8 cellular contexts compared by ENCODE assay signal in genomic region chr12:55724226-55724939, GRCh38. TPM values are rescaled to one million over a fixed set of nuclear protein-coding genes. Genes with fewer than 3 reads are reported as not detected.
DNase-seq lines count a peak whose midpoint lies in the region; ATAC-seq and TF ChIP-seq lines count a peak whose summit lies in the region.

No MANE protein-coding gene starts in this region.

- no peak overlapping the region for H3K4me3 Mint-ChIP-seq in activated CD4-positive, alpha-beta memory T cell treated with anti-CD3 and anti-CD28 coated beads for 36 hours
- peak overlapping the region in 1 of 10 donors; percentile 6 for H3K4me3 Mint-ChIP-seq in naive thymus-derived CD4-positive, alpha-beta T cell

- H3K9me3 ChIP-seq in naive thymus-derived CD4-positive, alpha-beta T cell (ENCODE audit: control insufficient read depth in 2 of 3, low read length in 3 of 3), result no peaks in the 10 kb centered on the region
- no peaks in the 10 kb centered on the region for H3K9me3 ChIP-seq in thoracic aorta

- no peak overlapping the region for H3K27ac Mint-ChIP-seq in activated CD4-positive, alpha-beta memory T cell treated with anti-CD3 and anti-CD28 coated beads for 36 hours
- H3K27ac Mint-ChIP-seq in naive thymus-derived CD4-positive, alpha-beta T cell, result peak overlapping the region; percentile 9 to 80 (median 64)

- no peaks in the 10 kb centered on the region for H3K27me3 ChIP-seq in naive thymus-derived CD4-positive, alpha-beta T cell (ENCODE audit: control insufficient read depth in 2 of 2, insufficient read depth in 2 of 2, low read length in 2 of 2)
- no peaks in the 10 kb centered on the region for H3K27me3 ChIP-seq in thoracic aorta (replicated peaks; ENCODE audit: insufficient read depth)

- ATAC-seq in GM21423 (IDR thresholded peaks at IDR 0.05; ENCODE audit: unreplicated experiment), result peak; percentile 29
- ATAC-seq in naive thymus-derived CD4-positive, alpha-beta T cell, result peak; percentile 63
- no peak for ATAC-seq in thoracic aorta (ENCODE audit: insufficient number of reproducible peaks, low FRiP score, low read depth)
- no peak for ATAC-seq in GM19452 (IDR thresholded peaks at IDR 0.05; ENCODE audit: unreplicated experiment)

- peak; percentile 75 for TF ChIP-seq CTCF in epithelial cell of esophagus (IDR thresholded peaks at IDR 0.05; ENCODE audit: insufficient read depth, low read depth, low read length, missing control alignments)
- TF ChIP-seq CTCF in thoracic aorta (IDR thresholded peaks at IDR 0.05), result peak; percentile 57

- no peaks in the 10 kb centered on the region for H3K9me3 Mint-ChIP-seq in activated CD4-positive, alpha-beta memory T cell treated with anti-CD3 and anti-CD28 coated beads for 36 hours
- H3K9me3 Mint-ChIP-seq in naive thymus-derived CD4-positive, alpha-beta T cell, result no peaks in the 10 kb centered on the region

- peaks cover 10% of the 10 kb centered on the region for H3K36me3 Mint-ChIP-seq in activated CD4-positive, alpha-beta memory T cell treated with anti-CD3 and anti-CD28 coated beads for 36 hours
- peaks cover 0 to 13% (median 0%) of the 10 kb centered on the region in 5 donors for H3K36me3 Mint-ChIP-seq in naive thymus-derived CD4-positive, alpha-beta T cell

- H3K4me3 ChIP-seq in epithelial cell of esophagus (ENCODE audit: low read length), result no peak overlapping the region
- no peak overlapping the region for H3K4me3 ChIP-seq in naive thymus-derived CD4-positive, alpha-beta T cell (ENCODE audit: low read length)
- H3K4me3 ChIP-seq in thoracic aorta, result no peak overlapping the region

- no peaks in the 10 kb centered on the region for H3K27me3 Mint-ChIP-seq in activated CD4-positive, alpha-beta memory T cell treated with anti-CD3 and anti-CD28 coated beads for 36 hours
- H3K27me3 Mint-ChIP-seq in naive thymus-derived CD4-positive, alpha-beta T cell, result no peaks in the 10 kb centered on the region

- peaks cover 0 to 13% (median 4%) of the 10 kb centered on the region in 3 experiments for H3K36me3 ChIP-seq in naive thymus-derived CD4-positive, alpha-beta T cell (ENCODE audit: control insufficient read depth in 2 of 3, insufficient read depth in 3 of 3, low read length in 3 of 3)
- H3K36me3 ChIP-seq in thoracic aorta, result peaks cover 21% of the 10 kb centered on the region

- POLR2A ChIA-PET in activated CD4-positive, alpha-beta memory T cell treated with anti-CD3 and anti-CD28 coated beads for 36 hours (lab: Charles Lee), result interaction anchor here (0.6 to 1.0 kb wide), 2 partner anchors 13 to 14 kb away, joined by 3 to 4 read pairs; no protein-coding TSS in a partner anchor
- POLR2A ChIA-PET in naive thymus-derived CD4-positive, alpha-beta T cell (lab: Charles Lee), result interaction anchor here (1.4 to 4.1 kb wide), 3 partner anchors 8 to 94 kb away, joined by 5 to 29 read pairs (median 8); partner anchors contain the start of genes BLOC1S1, ORMDL2 and SARNP

- CTCF ChIA-PET in activated CD4-positive, alpha-beta memory T cell treated with anti-CD3 and anti-CD28 coated beads for 36 hours (lab: Charles Lee), result interaction anchor here (0.9 to 2.3 kb wide), 8 partner anchors 8 to 216 kb away, joined by 3 to 37 read pairs (median 4); partner anchors contain the start of genes BLOC1S1 and ORMDL2
- CTCF ChIA-PET in naive thymus-derived CD4-positive, alpha-beta T cell (lab: Charles Lee), result interaction anchor here (0.5 to 3.7 kb wide), 7 partner anchors 10 to 231 kb away, joined by 3 to 44 read pairs (median 4); partner anchors contain the start of genes ORMDL2 and SARNP

- DNase-seq in AG08396 (ENCODE audit: low spot score) (peak; percentile 49), NCI-H510A treated with DMSO at 0.1 percent for 48 hours (lab: John Stamatoyannopoulos, UW) (peak; percentile 28), epithelial cell of esophagus (ENCODE audit: low read depth) (peak; percentile 77), thoracic aorta (ENCODE audit: low spot score) (no peak)
- peak; percentile 80 for DNase-seq in activated CD4-positive, alpha-beta memory T cell treated with anti-CD3 and anti-CD28 coated beads for 36 hours
- DNase-seq in naive thymus-derived CD4-positive, alpha-beta T cell, result peak; percentile 33 to 64 (median 59)

- intact Hi-C loops in activated CD4-positive, alpha-beta memory T cell treated with anti-CD3 and anti-CD28 coated beads for 36 hours (cut with micrococcal nuclease), result loop anchor here (1.0 kb wide), 1 partner anchor 13 kb away; no protein-coding TSS in a partner anchor
- intact Hi-C loops in naive thymus-derived CD4-positive, alpha-beta T cell (cut with micrococcal nuclease), result loop anchor here (1.0 kb wide), 1 partner anchor 13 kb away; no protein-coding TSS in a partner anchor

- peak overlapping the region; percentile 6 for H3K27ac ChIP-seq in naive thymus-derived CD4-positive, alpha-beta T cell (ENCODE audit: low read depth, low read length)
- peak overlapping the region in 1 of 2 donors; percentile 92 for H3K27ac ChIP-seq in thoracic aorta

- H3K4me1 ChIP-seq in naive thymus-derived CD4-positive, alpha-beta T cell (ENCODE audit: control insufficient read depth in 2 of 2, insufficient read depth in 2 of 2, low read length in 2 of 2), result peaks cover 11 to 14% of the 10 kb centered on the region in 2 donors
- peaks cover 30 to 81% of the 10 kb centered on the region in 2 donors for H3K4me1 ChIP-seq in thoracic aorta (ENCODE audit: control insufficient read depth in 1 of 2, low read depth in 2 of 2)

- peaks cover 22% of the 10 kb centered on the region for H3K4me1 Mint-ChIP-seq in activated CD4-positive, alpha-beta memory T cell treated with anti-CD3 and anti-CD28 coated beads for 36 hours (ENCODE audit: low read depth)
- H3K4me1 Mint-ChIP-seq in naive thymus-derived CD4-positive, alpha-beta T cell, result peaks cover 18 to 33% (median 27%) of the 10 kb centered on the region in 7 donors

RNA-seq across cellular contexts. Expression of gene RDH5, which starts 4.2 kb away (rescaled TPM):
- 1 to 10 TPM; 5.1 to 7.0 TPM for total RNA-seq in activated CD4-positive, alpha-beta memory T cell treated with anti-CD3 and anti-CD28 coated beads for 36 hours
- 10 to 100 TPM; 14.6 to 24.9 (median 15.9) TPM for total RNA-seq in naive thymus-derived CD4-positive, alpha-beta T cell
- 1 to 10 TPM in 1 of 2 donors, under 1 TPM in 1; 0.67 to 1.3 TPM for polyA plus RNA-seq in naive thymus-derived CD4-positive, alpha-beta T cell
- total RNA-seq in thoracic aorta, result 10 to 100 TPM; 24.4 to 29.5 TPM

RNA-seq across cellular contexts. Expression of gene CD63, which starts 4.4 kb away (rescaled TPM):
- 100 to 1,000 TPM; 204 to 210 TPM for total RNA-seq in activated CD4-positive, alpha-beta memory T cell treated with anti-CD3 and anti-CD28 coated beads for 36 hours
- 100 to 1,000 TPM in 2 of 5 experiments, 10 to 100 TPM in 3; 43.2 to 216 (median 54.3) TPM for total RNA-seq in naive thymus-derived CD4-positive, alpha-beta T cell
- 10 to 100 TPM; 68.7 to 69.8 TPM for polyA plus RNA-seq in naive thymus-derived CD4-positive, alpha-beta T cell
- 100 to 1,000 TPM; 615 to 776 TPM for total RNA-seq in thoracic aorta

RNA-seq across cellular contexts. Expression of gene BLOC1S1, which starts 8.5 kb away (rescaled TPM):
- 100 to 1,000 TPM; 153 to 162 TPM for total RNA-seq in activated CD4-positive, alpha-beta memory T cell treated with anti-CD3 and anti-CD28 coated beads for 36 hours
- total RNA-seq in naive thymus-derived CD4-positive, alpha-beta T cell, result 100 to 1,000 TPM in 1 of 5 experiments, 10 to 100 TPM in 4; 37.6 to 112 (median 71.5) TPM
- polyA plus RNA-seq in naive thymus-derived CD4-positive, alpha-beta T cell, result 100 to 1,000 TPM in 1 of 2 donors, 10 to 100 TPM in 1; 83.5 to 102 TPM
- total RNA-seq in thoracic aorta, result 100 to 1,000 TPM; 113 to 117 TPM

RNA-seq across cellular contexts. Expression of gene ITGA7, which starts 16.7 kb away (rescaled TPM):
- 1 to 10 TPM; 4.1 to 4.5 TPM for total RNA-seq in activated CD4-positive, alpha-beta memory T cell treated with anti-CD3 and anti-CD28 coated beads for 36 hours
- 1 to 10 TPM; 1.4 to 4.6 (median 3.6) TPM for total RNA-seq in naive thymus-derived CD4-positive, alpha-beta T cell
- polyA plus RNA-seq in naive thymus-derived CD4-positive, alpha-beta T cell, result not detected
- total RNA-seq in thoracic aorta, result 100 to 1,000 TPM; 285 to 317 TPM

RNA-seq across cellular contexts. Expression of gene GDF11, which starts 18.5 kb away (rescaled TPM):
- total RNA-seq in activated CD4-positive, alpha-beta memory T cell treated with anti-CD3 and anti-CD28 coated beads for 36 hours, result 1 to 10 TPM; 7.7 to 8.7 TPM
- 10 to 100 TPM in 3 of 5 experiments, 1 to 10 TPM in 2; 6.6 to 16.2 (median 12.0) TPM for total RNA-seq in naive thymus-derived CD4-positive, alpha-beta T cell
- polyA plus RNA-seq in naive thymus-derived CD4-positive, alpha-beta T cell, result under 1 TPM; 0.79 TPM
- 1 to 10 TPM; 3.0 to 9.7 TPM for total RNA-seq in thoracic aorta

Comparison
In these comparisons a context has a peak if more than half of its experiments do, and no peak if none do; other contexts are left out.
1. ATAC-seq: peak in GM21423 (single experiment) and naive thymus-derived CD4-positive, alpha-beta T cell (single experiment); none in thoracic aorta (single experiment) and GM19452 (single experiment).